16 cellular contexts compared by ENCODE assay signal in genomic region chr5:123441408-123441807, GRCh38. TPM values are rescaled to one million over a fixed set of nuclear protein-coding genes. Genes with fewer than 3 reads are reported as not detected.
DNase-seq lines count a peak whose midpoint lies in the region; ATAC-seq and TF ChIP-seq lines count a peak whose summit lies in the region.
"Had no signal": no experiment of that assay in that cellular context is flagged by ENCODE, and none has a peak within 500 bp of the region (broad histone marks: within the 10 kb centered on the region; RNA-seq: fewer than 3 reads in every experiment).

No MANE protein-coding gene starts in this region.

- peaks cover 4% of the 10 kb centered on the region for H3K4me1 ChIP-seq in PC-9 (replicated peaks; ENCODE audit: insufficient read depth)
- H3K4me1 ChIP-seq: suprapubic skin had no signal

- intact Hi-C loops in PC-9 (cut with micrococcal nuclease; ENCODE audit: unreplicated experiment) = no loop called here

- H3F3A ChIP-seq in PC-9 (ENCODE audit: insufficient read depth, low read depth) = no peaks in the 10 kb centered on the region

- CTCF ChIA-PET in activated naive CD4-positive, alpha-beta T cell treated with anti-CD3 and anti-CD28 coated beads, Interleukin-2, amount 10 ng/mL, durations not matched to agents 7 days and 5 days (lab: Charles Lee) = interaction anchor here (1.0 to 2.3 kb wide), 2 partner anchors 9 to 18 kb away, joined by 3 to 16 read pairs; partner anchors contain the start of gene CEP120
- CTCF ChIA-PET in PC-9 (lab: Charles Lee) = no interaction called here

- DNase-seq in activated naive CD4-positive, alpha-beta T cell treated with Interleukin-2 at 50 U/mL for 16 hours = peak; percentile 45
- DNase-seq in activated naive CD4-positive, alpha-beta T cell treated with anti-CD3 and anti-CD28 coated beads, Interleukin-2, amount 10 ng/mL, durations not matched to agents 7 days and 5 days = no peak
- DNase-seq in PC-9 (no peak), RKO (ENCODE audit: low spot score) (no peak), immature natural killer cell (no peak)
- DNase-seq in stimulated activated CD8-positive, alpha-beta memory T cell treated with anti-CD3 and anti-CD28 coated beads, Interleukin-4, amount 100 ng/mL, for 48 hours = peak; percentile 63
- DNase-seq: activated B cell treated with CpG ODN at 0.5 μM for 24 hours, aorta, head of caudate nucleus, KG1, left ventricle myocardium superior, SHP77 treated with DMSO at 0.1 percent for 48 hours had no signal

- no peak overlapping the region for H3K27ac ChIP-seq in PC-9
- H3K27ac ChIP-seq: neutrophil, suprapubic skin had no signal

- no peak overlapping the region for H3K4me2 ChIP-seq in PC-9

- H3K27me3 Mint-ChIP-seq in activated naive CD4-positive, alpha-beta T cell treated with anti-CD3 and anti-CD28 coated beads, Interleukin-2, amount 10 ng/mL, durations not matched to agents 7 days and 5 days = no peaks in the 10 kb centered on the region
- peaks cover 0 to 4% (median 0%) of the 10 kb centered on the region in 3 donors for H3K27me3 Mint-ChIP-seq in immature natural killer cell (ENCODE audit: low read depth in 3 of 3)
- H3K27me3 Mint-ChIP-seq: activated B cell treated with CpG ODN at 0.5 μM for 24 hours had no signal

- peak; percentile 63 for ATAC-seq in HG02759 (IDR thresholded peaks at IDR 0.05; ENCODE audit: unreplicated experiment)
- no peak for ATAC-seq in GM18861 (IDR thresholded peaks at IDR 0.05; ENCODE audit: unreplicated experiment)
- ATAC-seq: left ventricle myocardium superior had no signal

- H4K20me1 ChIP-seq in PC-9 (ENCODE audit: insufficient read depth) = no peaks in the 10 kb centered on the region

- no peaks in the 10 kb centered on the region for H3K79me2 ChIP-seq in PC-9 (ENCODE audit: low read depth)

- TF ChIP-seq CTCF in PC-9 (conservative IDR thresholded peaks at IDR 0.05) = no peak

- no peaks in the 10 kb centered on the region for H3K9me3 ChIP-seq in PC-9 (ENCODE audit: insufficient read depth, low read depth)
- H3K9me3 ChIP-seq: neutrophil, suprapubic skin had no signal

- no peak overlapping the region for H3K4me3 Mint-ChIP-seq in activated naive CD4-positive, alpha-beta T cell treated with anti-CD3 and anti-CD28 coated beads, Interleukin-2, amount 10 ng/mL, durations not matched to agents 7 days and 5 days
- no peak overlapping the region for H3K4me3 Mint-ChIP-seq in immature natural killer cell
- H3K4me3 Mint-ChIP-seq: activated B cell treated with CpG ODN at 0.5 μM for 24 hours had no signal

- H3K9me3 Mint-ChIP-seq in activated naive CD4-positive, alpha-beta T cell treated with anti-CD3 and anti-CD28 coated beads, Interleukin-2, amount 10 ng/mL, durations not matched to agents 7 days and 5 days = no peaks in the 10 kb centered on the region
- H3K9me3 Mint-ChIP-seq in immature natural killer cell = peaks cover 0 to 2% (median 0%) of the 10 kb centered on the region in 6 donors
- H3K9me3 Mint-ChIP-seq: activated B cell treated with CpG ODN at 0.5 μM for 24 hours had no signal

- H3K36me3 Mint-ChIP-seq in activated naive CD4-positive, alpha-beta T cell treated with anti-CD3 and anti-CD28 coated beads, Interleukin-2, amount 10 ng/mL, durations not matched to agents 7 days and 5 days = no peaks in the 10 kb centered on the region
- H3K36me3 Mint-ChIP-seq in immature natural killer cell = no peaks in the 10 kb centered on the region

- no peaks in the 10 kb centered on the region for H3K27me3 ChIP-seq in PC-9 (ENCODE audit: insufficient read depth, low read depth)
- H3K27me3 ChIP-seq: neutrophil, suprapubic skin had no signal

- POLR2A ChIA-PET in PC-9 (lab: Charles Lee; ENCODE audit: unreplicated experiment) = no interaction called here

- H2AFZ ChIP-seq in PC-9 = 0 out of 2 replicates have a peak overlapping the region, but pooled peaks have one; percentile 39

- H3K4me3 ChIP-seq in PC-9 = no peak overlapping the region
- H3K4me3 ChIP-seq: suprapubic skin had no signal

- BruUV-seq in PC-9 (replicated peaks; lab: Mats Ljungman, UMichigan) = no TSS peak

- peaks cover 20% of the 10 kb centered on the region for H3K4me1 Mint-ChIP-seq in activated naive CD4-positive, alpha-beta T cell treated with anti-CD3 and anti-CD28 coated beads, Interleukin-2, amount 10 ng/mL, durations not matched to agents 7 days and 5 days
- H3K4me1 Mint-ChIP-seq in immature natural killer cell = no peaks in the 10 kb centered on the region

- H3K27ac Mint-ChIP-seq in activated naive CD4-positive, alpha-beta T cell treated with anti-CD3 and anti-CD28 coated beads, Interleukin-2, amount 10 ng/mL, durations not matched to agents 7 days and 5 days = no peak overlapping the region
- no peak overlapping the region for H3K27ac Mint-ChIP-seq in immature natural killer cell
- H3K27ac Mint-ChIP-seq: activated B cell treated with CpG ODN at 0.5 μM for 24 hours had no signal

- no peaks in the 10 kb centered on the region for H3K36me3 ChIP-seq in PC-9 (ENCODE audit: low read depth)
- H3K36me3 ChIP-seq: neutrophil, suprapubic skin had no signal

- no peaks in the 10 kb centered on the region for H3K9me2 ChIP-seq in PC-9 (ENCODE audit: insufficient read depth)

RNA-seq across cellular contexts. Expression of gene CEP120, which starts 18.2 kb away (rescaled TPM):
- total RNA-seq in PC-9 (2021) = 17.1 and 24.5 TPM in 2 replicates
- polyA plus RNA-seq in immature natural killer cell = 10 to 100 TPM in 2 of 3 donors, 1 to 10 TPM in 1; 9.7 to 23.1 (median 11.6) TPM

Comparison
In these comparisons a context has a peak if more than half of its experiments do, and no peak if none do; other contexts are left out.
1. DNase-seq: peak in activated naive CD4-positive, alpha-beta T cell treated with Interleukin-2 at 50 U/mL for 16 hours (single experiment) and stimulated activated CD8-positive, alpha-beta memory T cell treated with anti-CD3 and anti-CD28 coated beads, Interleukin-4, amount 100 ng/mL, for 48 hours (single experiment); none in activated naive CD4-positive, alpha-beta T cell treated with anti-CD3 and anti-CD28 coated beads, Interleukin-2, amount 10 ng/mL, durations not matched to agents 7 days and 5 days (single experiment), PC-9 (0 of 2), RKO (single experiment) and immature natural killer cell (0 of 3).